ENCODE assay signal across 12 cellular contexts in the genomic region with DNA sequence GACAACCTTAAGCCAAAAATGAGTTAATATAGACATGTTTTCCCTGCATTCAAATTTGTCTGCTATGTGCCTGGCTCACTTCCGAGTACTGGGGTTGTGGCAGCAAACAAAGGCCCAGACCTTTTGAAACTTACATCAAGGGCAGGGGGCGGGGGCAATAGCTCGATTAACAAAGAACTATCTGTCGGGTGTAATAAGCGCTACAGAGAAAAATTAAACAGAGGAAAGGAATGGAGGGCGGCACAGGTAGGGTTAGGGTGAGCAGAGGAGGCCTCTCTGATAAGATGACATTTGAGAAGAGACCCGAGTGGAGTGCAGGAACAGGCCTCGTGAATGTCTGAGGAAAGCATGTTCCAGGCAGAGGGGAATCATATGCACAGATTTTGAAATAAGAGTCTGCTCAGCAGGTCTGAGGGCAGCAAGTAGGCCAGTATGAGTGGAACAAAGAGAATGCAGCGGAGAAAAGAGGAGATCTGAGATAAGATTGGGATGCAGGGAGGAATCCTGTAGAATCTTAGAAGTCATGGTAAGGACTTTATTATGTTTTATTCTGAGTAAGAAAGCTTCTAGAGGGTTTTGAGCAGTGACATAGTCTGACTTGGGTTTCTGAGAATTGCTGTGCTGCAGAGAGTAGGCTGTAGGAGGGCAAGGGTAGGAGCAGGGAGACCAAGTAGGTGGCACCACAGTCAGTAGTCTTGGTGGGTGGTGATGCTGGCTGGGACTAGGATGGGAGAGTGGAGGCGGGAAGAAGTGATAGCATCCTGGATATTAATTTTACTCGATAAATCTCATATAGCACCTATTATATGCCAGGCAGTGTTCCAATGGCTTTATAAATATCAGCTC. TPM values are rescaled to one million over a fixed set of nuclear protein-coding genes. Genes with fewer than 3 reads are reported as not detected.
DNase-seq lines count a peak whose midpoint lies in the region; ATAC-seq and TF ChIP-seq lines count a peak whose summit lies in the region.
"Had no signal": no experiment of that assay in that cellular context is flagged by ENCODE, and none has a peak within 500 bp of the region (broad histone marks: within the 10 kb centered on the region; RNA-seq: fewer than 3 reads in every experiment).

No MANE protein-coding gene starts in this region.

- CTCF ChIA-PET in CD4-positive, alpha-beta T cell (lab: Charles Lee): interaction anchor here (0.6 to 1.5 kb wide), 2 partner anchors 44 to 46 kb away, joined by 5 to 6 read pairs; no protein-coding TSS in a partner anchor
- CTCF ChIA-PET in RWPE1 (lab: Yijun Ruan, JAX): no interaction called here

- H3K4me1 ChIP-seq in mesodermal cell (ENCODE audit: control insufficient read depth, insufficient read depth, low read length, poor library complexity, severe bottlenecking): peaks cover 15% of the 10 kb centered on the region
- H3K4me1 ChIP-seq: ascending aorta, esophagus muscularis mucosa had no signal

- peak overlapping the region; percentile 87 for H3K27ac Mint-ChIP-seq in CD4-positive, alpha-beta T cell
- peak overlapping the region; percentile 61 for H3K27ac Mint-ChIP-seq in activated naive CD8-positive, alpha-beta T cell treated with anti-CD3 and anti-CD28 coated beads for 36 hours

- H3K27me3 Mint-ChIP-seq in CD4-positive, alpha-beta T cell: no peaks in the 10 kb centered on the region
- H3K27me3 Mint-ChIP-seq in activated naive CD8-positive, alpha-beta T cell treated with anti-CD3 and anti-CD28 coated beads for 36 hours: no peaks in the 10 kb centered on the region

- POLR2A ChIA-PET in CD4-positive, alpha-beta T cell (lab: Charles Lee): interaction anchor here (1.3 to 1.9 kb wide), 2 partner anchors 46 to 53 kb away, joined by 3 to 6 read pairs; partner anchors contain the start of gene BICDL1
- POLR2A ChIA-PET in RWPE1 (lab: Yijun Ruan, JAX; ENCODE audit: low non-redundant PET): no interaction called here

- no peaks in the 10 kb centered on the region for H3K36me3 ChIP-seq in mesodermal cell (ENCODE audit: control insufficient read depth, insufficient read depth, low read length)
- H3K36me3 ChIP-seq: ascending aorta, esophagus muscularis mucosa had no signal

- peak; percentile 23 to 67 (median 54) for DNase-seq in CD4-positive, alpha-beta T cell
- DNase-seq in RWPE1 (ENCODE audit: low spot score): no peak
- DNase-seq in activated naive CD8-positive, alpha-beta T cell treated with anti-CD3 and anti-CD28 coated beads for 36 hours: no peak
- no peak for DNase-seq in SHP77 (lab: John Stamatoyannopoulos, UW)
- no peak for DNase-seq in medulla oblongata (ENCODE audit: extremely low spot score)
- no peak for DNase-seq in GM20000 (ENCODE audit: low spot score)
- DNase-seq in NCI-H69 (lab: John Stamatoyannopoulos, UW): no peak
- DNase-seq: NCI-H1417 treated with DMSO at 0.1 percent for 48 hours had no signal

- ATAC-seq in CD4-positive, alpha-beta T cell (ENCODE audit: poor library complexity): peak; percentile 92

- no peak overlapping the region for H3K27ac ChIP-seq in CD4-positive, alpha-beta T cell (ENCODE audit: low read depth, low read length)
- peak overlapping the region; percentile 94 for H3K27ac ChIP-seq in RWPE1
- H3K27ac ChIP-seq in mesodermal cell (ENCODE audit: low read depth, low read length, severe bottlenecking): peak overlapping the region; percentile 8
- H3K27ac ChIP-seq: ascending aorta, esophagus muscularis mucosa had no signal

- no peaks in the 10 kb centered on the region for H3K27me3 ChIP-seq in CD4-positive, alpha-beta T cell (ENCODE audit: control insufficient read depth, insufficient read depth, low read length)
- H3K27me3 ChIP-seq: ascending aorta, esophagus muscularis mucosa had no signal

- TF ChIP-seq CTCF in CD4-positive, alpha-beta T cell (IDR thresholded peaks at IDR 0.05): no peak
- no peak for TF ChIP-seq CTCF in RWPE1 (conservative IDR thresholded peaks at IDR 0.05; ENCODE audit: low read depth)
- TF ChIP-seq CTCF in GM20000 (IDR thresholded peaks at IDR 0.05; ENCODE audit: extremely low read depth, missing control alignments): no peak

- peak overlapping the region; percentile 6 for H3K4me3 Mint-ChIP-seq in CD4-positive, alpha-beta T cell
- H3K4me3 Mint-ChIP-seq in activated naive CD8-positive, alpha-beta T cell treated with anti-CD3 and anti-CD28 coated beads for 36 hours: no peak overlapping the region

- H3K9me3 Mint-ChIP-seq in CD4-positive, alpha-beta T cell: no peaks in the 10 kb centered on the region
- H3K9me3 Mint-ChIP-seq in activated naive CD8-positive, alpha-beta T cell treated with anti-CD3 and anti-CD28 coated beads for 36 hours: peaks cover 3% of the 10 kb centered on the region

- H3K9me3 ChIP-seq in CD4-positive, alpha-beta T cell (ENCODE audit: control insufficient read depth, low read length): no peaks in the 10 kb centered on the region
- H3K9me3 ChIP-seq in mesodermal cell (ENCODE audit: control insufficient read depth, low read length): no peaks in the 10 kb centered on the region
- H3K9me3 ChIP-seq: ascending aorta, esophagus muscularis mucosa had no signal

- H3K36me3 Mint-ChIP-seq in CD4-positive, alpha-beta T cell (ENCODE audit: low read depth): peaks cover 20% of the 10 kb centered on the region
- H3K36me3 Mint-ChIP-seq in activated naive CD8-positive, alpha-beta T cell treated with anti-CD3 and anti-CD28 coated beads for 36 hours: peaks cover 37% of the 10 kb centered on the region

- no peak overlapping the region for H3K4me3 ChIP-seq in mesodermal cell (ENCODE audit: extremely low read depth, insufficient read depth, low read length, poor library complexity, severe bottlenecking)
- H3K4me3 ChIP-seq: ascending aorta, esophagus muscularis mucosa had no signal

- 69 to 73% methylated on average over 8 to 9 of the region's 11 CpGs for WGBS in mesodermal cell (ENCODE audit: insufficient coverage in 2 of 2), 2 experiments

- intact Hi-C loops in CD4-positive, alpha-beta T cell (cut with DNase I, micrococcal nuclease): loop anchor here (1.0 to 10.0 kb wide), 4 partner anchors 27 to 53 kb away; no protein-coding TSS in a partner anchor

- H3K4me1 Mint-ChIP-seq in CD4-positive, alpha-beta T cell (ENCODE audit: low read depth): peaks cover 31% of the 10 kb centered on the region
- H3K4me1 Mint-ChIP-seq in activated naive CD8-positive, alpha-beta T cell treated with anti-CD3 and anti-CD28 coated beads for 36 hours: peaks cover 20% of the 10 kb centered on the region

RNA-seq across cellular contexts. Expression of gene BICDL1, which starts 52.6 kb away (rescaled TPM):
- total RNA-seq in CD4-positive, alpha-beta T cell: 100 to 1,000 TPM; 143 to 146 TPM
- total RNA-seq in activated naive CD8-positive, alpha-beta T cell treated with anti-CD3 and anti-CD28 coated beads for 36 hours: 10 to 100 TPM; 62.7 to 63.7 TPM
- 1.3 TPM for polyA plus RNA-seq in mesodermal cell (2013, experiment 1 of 2)
- 1.7 TPM for polyA plus RNA-seq in mesodermal cell (2013, experiment 2 of 2)
- total RNA-seq: ascending aorta, osteoblast had no signal

Comparison
In these comparisons a context has a peak if more than half of its experiments do, and no peak if none do; other contexts are left out.
1. DNase-seq: peak in CD4-positive, alpha-beta T cell (10 of 10); none in RWPE1 (single experiment), activated naive CD8-positive, alpha-beta T cell treated with anti-CD3 and anti-CD28 coated beads for 36 hours (single experiment), SHP77 (0 of 2), medulla oblongata (single experiment), GM20000 (single experiment) and NCI-H69 (single experiment).